ENCODE assay signal across 8 cellular contexts in the genomic region with DNA sequence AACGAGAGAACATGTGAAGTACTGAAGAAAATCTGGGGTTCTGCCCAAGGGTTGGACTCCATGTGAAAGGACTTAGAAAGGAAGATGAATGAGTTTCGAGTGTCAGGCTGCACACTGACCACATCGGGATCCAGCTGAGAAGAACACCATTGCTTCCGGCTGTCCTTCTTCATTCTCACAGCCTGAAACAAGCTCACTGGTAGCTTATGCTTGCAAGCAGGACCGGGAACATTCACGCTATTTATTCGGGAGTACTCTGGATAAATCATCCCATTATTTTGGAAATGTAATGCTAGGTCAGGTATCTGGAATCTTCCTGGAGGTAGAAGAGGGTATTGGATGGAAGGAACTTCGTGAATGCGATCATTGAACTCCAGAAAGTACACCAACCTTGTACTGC. TPM values are rescaled to one million over a fixed set of nuclear protein-coding genes. Genes with fewer than 3 reads are reported as not detected.
A peak's percentile ranks its signal among the peaks of the same experiment; 100 is the strongest.
DNase-seq lines count a peak whose midpoint lies in the region; ATAC-seq, FAIRE-seq and TF ChIP-seq lines count a peak whose summit lies in the region.
"Not testable (repeated sequence)": the region's sequence is repeated elsewhere in the genome, so short reads cannot be mapped to it uniquely, and the experiment has no call there.

No MANE protein-coding gene starts in this region.

- not testable (repeated sequence) for H3K9me3 Mint-ChIP-seq in activated CD8-positive, alpha-beta T cell treated with anti-CD3 and anti-CD28 coated beads, Interleukin-2, amount 10 ng/mL, durations not matched to agents 7 days and 5 days (ENCODE audit: insufficient read depth); neural crest cell
- peaks cover 28% of the 10 kb centered on the region for H3K9me3 Mint-ChIP-seq in endodermal cell

- dilution Hi-C loops in mammary epithelial cell (cut with HindIII; ENCODE audit: low sequenced_read_pairs), result not testable (repeated sequence)

- H3K4me2 ChIP-seq in BLaER1; mammary epithelial cell (ENCODE audit: insufficient read depth, low read depth, low read length): not testable (repeated sequence)

- H3K27me3 Mint-ChIP-seq in activated CD8-positive, alpha-beta T cell treated with anti-CD3 and anti-CD28 coated beads, Interleukin-2, amount 10 ng/mL, durations not matched to agents 7 days and 5 days (ENCODE audit: low read depth); endodermal cell (ENCODE audit: insufficient read depth); neural crest cell (ENCODE audit: low read depth): not testable (repeated sequence)

- intact Hi-C loops in mammary epithelial cell (cut with micrococcal nuclease); kidney (cut with DNase I): not testable (repeated sequence)

- not testable (repeated sequence) for H3K27me3 ChIP-seq in BLaER1; mammary epithelial cell (ENCODE audit: insufficient read depth, low read length); endodermal cell (ENCODE audit: control insufficient read depth, insufficient read depth, low read length, poor library complexity, severe bottlenecking)

- in situ Hi-C loops in mammary epithelial cell (cut with MboI; ENCODE audit: low sequenced_read_pairs in 2 of 2), result not testable (repeated sequence)

- not testable (repeated sequence) for H3K36me3 Mint-ChIP-seq in activated CD8-positive, alpha-beta T cell treated with anti-CD3 and anti-CD28 coated beads, Interleukin-2, amount 10 ng/mL, durations not matched to agents 7 days and 5 days (ENCODE audit: low read depth); endodermal cell (ENCODE audit: low read depth); neural crest cell (ENCODE audit: low read depth)

- peak; percentile 11 for DNase-seq in NAMALWA (ENCODE audit: low spot score)
- peak; percentile 20 for DNase-seq in activated CD8-positive, alpha-beta T cell treated with anti-CD3 and anti-CD28 coated beads, Interleukin-2, amount 10 ng/mL, durations not matched to agents 7 days and 5 days
- DNase-seq in mammary epithelial cell, result peak; percentile 3
- peak; percentile 52 for DNase-seq in endodermal cell
- DNase-seq in kidney, result not testable (repeated sequence)
- DNase-seq in neural crest cell (ENCODE audit: low read depth, low spot score), result peak; percentile 24
- DNase-seq in ureter (ENCODE audit: low spot score), result peak; percentile 55

- H3K27ac Mint-ChIP-seq in activated CD8-positive, alpha-beta T cell treated with anti-CD3 and anti-CD28 coated beads, Interleukin-2, amount 10 ng/mL, durations not matched to agents 7 days and 5 days; endodermal cell; neural crest cell (ENCODE audit: unreplicated experiment): not testable (repeated sequence)

- TF ChIP-seq CTCF in mammary epithelial cell (conservative IDR thresholded peaks at IDR 0.05 in 1 of 2, IDR thresholded peaks at IDR 0.05 in 1 of 2; ENCODE audit: extremely low read depth in 1 of 2, insufficient read depth in 1 of 2, low read depth in 1 of 2, low read length in 2 of 2); endodermal cell (conservative IDR thresholded peaks at IDR 0.05); kidney (IDR thresholded peaks at IDR 0.05; ENCODE audit: borderline replicate concordance, extremely low read depth, insufficient read depth); neural crest cell (conservative IDR thresholded peaks at IDR 0.05): not testable (repeated sequence)

- not testable (repeated sequence) for H3K27ac ChIP-seq in BLaER1; mammary epithelial cell (ENCODE audit: insufficient read depth, low read depth, low read length); endodermal cell (ENCODE audit: low read depth, low read length); kidney (ENCODE audit: low read depth in 2 of 2, low read length in 2 of 2)

- H3K4me3 Mint-ChIP-seq in activated CD8-positive, alpha-beta T cell treated with anti-CD3 and anti-CD28 coated beads, Interleukin-2, amount 10 ng/mL, durations not matched to agents 7 days and 5 days; endodermal cell; neural crest cell: not testable (repeated sequence)

- H3K4me1 ChIP-seq in BLaER1; mammary epithelial cell (ENCODE audit: insufficient read depth, low read length); endodermal cell (ENCODE audit: control insufficient read depth, insufficient read depth, low read length); kidney (ENCODE audit: control insufficient read depth in 1 of 2, insufficient read depth in 1 of 2, low read depth in 1 of 2, low read length in 2 of 2): not testable (repeated sequence)

- peak; percentile 39 for FAIRE-seq in kidney (lab: Jason Lieb, UNC)

- H3K79me2 ChIP-seq in mammary epithelial cell (ENCODE audit: insufficient read depth, low read length), result not testable (repeated sequence)

- POLR2A ChIA-PET in activated CD8-positive, alpha-beta T cell treated with anti-CD3 and anti-CD28 coated beads, Interleukin-2, amount 10 ng/mL, durations not matched to agents 7 days and 5 days (lab: Charles Lee), result not testable (repeated sequence)

- not testable (repeated sequence) for H2AFZ ChIP-seq in mammary epithelial cell (ENCODE audit: low read depth, low read length)

- not testable (repeated sequence) for H3K9ac ChIP-seq in BLaER1; mammary epithelial cell (ENCODE audit: insufficient read depth, low read length); endodermal cell (ENCODE audit: extremely low read depth, low read length, poor library complexity, severe bottlenecking); kidney (ENCODE audit: low read length in 2 of 2)

- H3K4me3 ChIP-seq in BLaER1, result peak overlapping the region; percentile 0; the same call in 1 of the 2 replicates
- H3K4me3 ChIP-seq in mammary epithelial cell (replicated peaks in 1 of 3; ENCODE audit: insufficient read depth in 1 of 3, low read depth in 2 of 3, low read length in 3 of 3); endodermal cell (ENCODE audit: low read length); kidney (ENCODE audit: low read length in 2 of 2): not testable (repeated sequence)

- not testable (repeated sequence) for BruUV-seq in mammary epithelial cell (replicated peaks; lab: Mats Ljungman, UMichigan)

- 73% methylated on average over 8 of the region's 9 CpGs for WGBS in mammary epithelial cell (ENCODE audit: low coverage, missing lambda C conversion rate)
- 90 to 92% methylated on average over 8 of the region's 9 CpGs for WGBS in endodermal cell (ENCODE audit: insufficient coverage in 1 of 2, insufficient read length in 1 of 2), 2 experiments

- not testable (repeated sequence) for H3K4me1 Mint-ChIP-seq in activated CD8-positive, alpha-beta T cell treated with anti-CD3 and anti-CD28 coated beads, Interleukin-2, amount 10 ng/mL, durations not matched to agents 7 days and 5 days (ENCODE audit: low read depth); endodermal cell; neural crest cell

- peaks cover 73% of the 10 kb centered on the region for H3K9me3 ChIP-seq in BLaER1
- not testable (repeated sequence) for H3K9me3 ChIP-seq in mammary epithelial cell (replicated peaks; ENCODE audit: insufficient read depth, low read length); endodermal cell (ENCODE audit: control insufficient read depth, low read length); kidney (ENCODE audit: control insufficient read depth in 1 of 2, low read length in 2 of 2)

- not testable (repeated sequence) for H3K36me3 ChIP-seq in BLaER1; mammary epithelial cell (ENCODE audit: insufficient read depth, low read length); endodermal cell (ENCODE audit: control insufficient read depth, insufficient read depth, low read length); kidney (ENCODE audit: control insufficient read depth in 1 of 2, insufficient read depth in 2 of 2, low read length in 2 of 2)

- ATAC-seq in activated CD8-positive, alpha-beta T cell treated with anti-CD3 and anti-CD28 coated beads, Interleukin-2, amount 10 ng/mL, durations not matched to agents 7 days and 5 days, result not testable (repeated sequence)

- H4K20me1 ChIP-seq in BLaER1; mammary epithelial cell (ENCODE audit: insufficient read depth, low read length): not testable (repeated sequence)

- CTCF ChIA-PET in activated CD8-positive, alpha-beta T cell treated with anti-CD3 and anti-CD28 coated beads, Interleukin-2, amount 10 ng/mL, durations not matched to agents 7 days and 5 days (lab: Charles Lee); mammary epithelial cell (lab: Charles Lee; ENCODE audit: low non-redundant PET): not testable (repeated sequence)

RNA-seq across cellular contexts. Expression of gene TBL1X, which starts 59.2 kb away (rescaled TPM):
- total RNA-seq in activated CD8-positive, alpha-beta T cell treated with anti-CD3 and anti-CD28 coated beads, Interleukin-2, amount 10 ng/mL, durations not matched to agents 7 days and 5 days, result 10 to 100 TPM; 20.0 to 23.0 TPM
- total RNA-seq in mammary epithelial cell, result 1 to 10 TPM; 5.5 to 7.2 TPM
- 0.27 TPM for polyA plus RNA-seq in mammary epithelial cell
- not detected for polyA minus RNA-seq in mammary epithelial cell
- total RNA-seq in endodermal cell, result 10 to 100 TPM; 19.1 to 24.1 TPM
- polyA plus RNA-seq in endodermal cell (2013, experiment 1 of 2), result 26.9 TPM
- polyA plus RNA-seq in endodermal cell (2013, experiment 2 of 2), result 23.8 TPM
- 43.0 TPM for total RNA-seq in kidney
- polyA plus RNA-seq in kidney (ENCODE audit: insufficient read depth, low read depth, low replicate concordance), result 12.5 TPM
- total RNA-seq in neural crest cell, result 32.5 and 32.9 TPM in 2 replicates
- total RNA-seq in ureter, result 82.2 TPM
